ENCODE assay signal across 10 cellular contexts in genomic region chr13:31681133-31681532, GRCh38. TPM values are rescaled to one million over a fixed set of nuclear protein-coding genes. Genes with fewer than 3 reads are reported as not detected.
"Had no signal": no experiment of that assay in that cellular context is flagged by ENCODE, and none has a peak within 500 bp of the region (broad histone marks: within the 10 kb centered on the region; RNA-seq: fewer than 3 reads in every experiment).

No MANE protein-coding gene starts in this region.

- DNase-seq: GM23248, GOT3, H7, H9, HCEC 1CT, HFFc6 had no signal

- H3K27ac Mint-ChIP-seq: H9, HFFc6 had no signal

- H3K9ac ChIP-seq: GM23248 had no signal

- H3K4me1 ChIP-seq: HAP-1 had no signal

- ATAC-seq: HCT116 had no signal

- H3K4me3 Mint-ChIP-seq: H9, HFFc6 had no signal

- H3K36me3 ChIP-seq: HAP-1 had no signal

- H3K27ac ChIP-seq: GM23248 had no signal

- H2AFZ ChIP-seq: GM23248 had no signal

- H3K4me3 ChIP-seq: GM23248, HAP-1 had no signal

RNA-seq across cellular contexts. Expression of gene RXFP2, which starts 58.2 kb away (rescaled TPM):
- total RNA-seq: GM23248, H1, H4, H7, H9, HFFc6 had no signal
- polyA plus RNA-seq: GM23248, H1 had no signal
